In the genomic region with DNA sequence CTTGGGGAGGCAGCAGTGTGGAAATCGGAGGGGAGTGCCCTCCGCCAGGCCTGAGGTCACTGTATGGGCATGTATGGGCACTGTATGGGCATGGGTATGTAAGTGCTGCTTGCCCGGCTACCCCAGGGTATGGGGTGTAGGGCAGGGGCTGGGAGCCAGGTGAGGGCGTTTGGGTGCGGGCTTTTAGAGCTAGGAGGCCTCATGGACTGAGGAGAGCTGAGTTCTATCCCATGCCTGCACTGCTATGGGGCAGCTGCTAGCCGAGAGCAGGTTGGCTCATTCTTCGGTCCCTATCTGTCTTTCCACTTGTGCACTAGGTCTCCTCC, we compare ENCODE assay signal across 1 cellular context.
TF ChIP-seq lines count a peak whose summit lies in the region.

No MANE protein-coding gene starts in this region.

TF ChIP-seq in GM23338, 12 proteins besides CTCF, POLR2A, EP300 and RAD21 (continued from another document):
- TF ChIP-seq, protein P1, sequence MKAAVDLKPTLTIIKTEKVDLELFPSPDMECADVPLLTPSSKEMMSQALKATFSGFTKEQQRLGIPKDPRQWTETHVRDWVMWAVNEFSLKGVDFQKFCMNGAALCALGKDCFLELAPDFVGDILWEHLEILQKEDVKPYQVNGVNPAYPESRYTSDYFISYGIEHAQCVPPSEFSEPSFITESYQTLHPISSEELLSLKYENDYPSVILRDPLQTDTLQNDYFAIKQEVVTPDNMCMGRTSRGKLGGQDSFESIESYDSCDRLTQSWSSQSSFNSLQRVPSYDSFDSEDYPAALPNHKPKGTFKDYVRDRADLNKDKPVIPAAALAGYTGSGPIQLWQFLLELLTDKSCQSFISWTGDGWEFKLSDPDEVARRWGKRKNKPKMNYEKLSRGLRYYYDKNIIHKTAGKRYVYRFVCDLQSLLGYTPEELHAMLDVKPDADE (IDR thresholded peaks at IDR 0.05), result no peak
